8 cellular contexts compared by ENCODE assay signal in the genomic region with DNA sequence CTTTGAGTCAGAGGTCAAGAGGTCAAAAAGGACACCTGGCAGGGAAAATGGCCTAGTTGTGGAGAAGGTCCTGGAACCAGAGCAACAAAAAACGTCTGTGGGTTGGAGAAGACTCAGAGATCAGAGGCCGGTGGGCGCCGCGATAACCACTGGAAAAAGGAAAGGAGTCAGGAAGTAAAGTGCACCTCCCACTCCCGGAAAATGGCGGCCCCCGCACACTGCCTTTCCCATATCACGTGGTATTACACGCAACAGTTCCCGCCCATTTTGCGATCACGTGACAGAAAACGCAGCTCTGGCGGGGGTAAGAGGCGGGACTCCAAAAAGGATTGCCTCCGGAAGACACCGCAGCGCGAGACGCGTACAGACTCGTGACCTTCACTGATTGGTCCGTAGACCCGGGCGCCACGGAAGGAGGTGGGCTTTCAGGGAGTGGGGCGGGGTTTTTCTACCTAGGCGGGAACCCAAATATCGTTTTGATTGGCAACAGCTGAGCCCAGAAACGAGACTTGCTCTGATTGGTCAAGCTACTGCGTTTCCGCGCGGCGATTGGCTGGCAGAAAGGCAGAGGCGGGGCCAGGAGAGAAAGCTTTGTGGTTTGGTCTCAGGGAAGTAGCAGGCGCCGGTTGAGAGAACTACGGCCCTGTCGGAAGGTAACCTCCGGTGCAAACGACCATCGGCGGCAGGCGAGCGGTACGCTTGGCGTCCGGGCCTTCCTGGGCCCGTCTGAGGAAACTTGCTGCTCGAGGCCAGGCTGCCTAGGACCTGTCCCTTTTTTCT. TPM values are rescaled to one million over a fixed set of nuclear protein-coding genes. Genes with fewer than 3 reads are reported as not detected.
A peak's percentile ranks its signal among the peaks of the same experiment; 100 is the strongest.
DNase-seq lines count a peak whose midpoint lies in the region; ATAC-seq and TF ChIP-seq lines count a peak whose summit lies in the region.

Gene ACTMAP (minus strand): TSS at position 193 of the 780 bp plus-strand sequence. CDS start 674 bp downstream, outside the sequence.

- H3K4me1 Mint-ChIP-seq in activated naive CD4-positive, alpha-beta T cell treated with anti-CD3 and anti-CD28 coated beads, Interleukin-2, amount 10 ng/mL, durations not matched to agents 7 days and 5 days: peaks cover 50% of the 10 kb centered on the region

- TF ChIP-seq CTCF in HFF-Myc (IDR thresholded peaks at IDR 0.05; ENCODE audit: low read depth, low read length, missing control alignments) (no peak), gastroesophageal sphincter (IDR thresholded peaks at IDR 0.05) (no peak), neutrophil (IDR thresholded peaks at IDR 0.05) (peak; percentile 22)

- H3K27me3 Mint-ChIP-seq in activated naive CD4-positive, alpha-beta T cell treated with anti-CD3 and anti-CD28 coated beads, Interleukin-2, amount 10 ng/mL, durations not matched to agents 7 days and 5 days: no peaks in the 10 kb centered on the region

- WGBS in gastroesophageal sphincter (ENCODE audit: low coverage in 1 of 2), 2 donors: 0 to 1% methylated on average over 1 to 31 of the region's 52 CpGs

- TF ChIP-seq POLR2A in gastroesophageal sphincter (IDR thresholded peaks at IDR 0.05): peak; percentile 41 to 50

- DNase-seq in GM03348 (ENCODE audit: low spot score): peak; percentile 99
- peak; percentile 99 for DNase-seq in HFF-Myc (ENCODE audit: extremely low read depth, low read depth)
- DNase-seq in NAMALWA (ENCODE audit: low spot score): peak; percentile 100
- DNase-seq in SK-N-DZ (ENCODE audit: low spot score): peak; percentile 100
- DNase-seq in activated naive CD4-positive, alpha-beta T cell treated with anti-CD3 and anti-CD28 coated beads, Interleukin-2, amount 10 ng/mL, durations not matched to agents 7 days and 5 days: peak; percentile 100
- DNase-seq in superior temporal gyrus (ENCODE audit: extremely low spot score): peak; percentile 100

- H3K9me3 ChIP-seq in gastroesophageal sphincter (no peaks in the 10 kb centered on the region), neutrophil (no peaks in the 10 kb centered on the region)

- H3K36me3 ChIP-seq in gastroesophageal sphincter (peaks cover 0 to 4% of the 10 kb centered on the region in 2 donors), neutrophil (no peaks in the 10 kb centered on the region)

- no peaks in the 10 kb centered on the region for H3K9me3 Mint-ChIP-seq in activated naive CD4-positive, alpha-beta T cell treated with anti-CD3 and anti-CD28 coated beads, Interleukin-2, amount 10 ng/mL, durations not matched to agents 7 days and 5 days

- H3K4me3 Mint-ChIP-seq in activated naive CD4-positive, alpha-beta T cell treated with anti-CD3 and anti-CD28 coated beads, Interleukin-2, amount 10 ng/mL, durations not matched to agents 7 days and 5 days: peak within 1 kb of the TSS; percentile 100

- H3K4me1 ChIP-seq in gastroesophageal sphincter (peaks cover 0 to 53% (median 26%) of the 10 kb centered on the region in 3 donors), neutrophil (ENCODE audit: control insufficient read depth in 1 of 2, insufficient read depth in 1 of 2, low read depth in 1 of 2, low read length in 1 of 2) (peaks cover 45 to 63% of the 10 kb centered on the region in 2 experiments)

- no peak for TF ChIP-seq EP300 in gastroesophageal sphincter (IDR thresholded peaks at IDR 0.05)

- H3K27ac ChIP-seq in gastroesophageal sphincter: peak within 1 kb of the TSS; percentile 88 to 94 (median 90)
- peak within 1 kb of the TSS; percentile 91 for H3K27ac ChIP-seq in neutrophil

- H3K36me3 Mint-ChIP-seq in activated naive CD4-positive, alpha-beta T cell treated with anti-CD3 and anti-CD28 coated beads, Interleukin-2, amount 10 ng/mL, durations not matched to agents 7 days and 5 days: peaks cover 36% of the 10 kb centered on the region

- ATAC-seq in gastroesophageal sphincter: peak; percentile 96

- H3K27ac Mint-ChIP-seq in activated naive CD4-positive, alpha-beta T cell treated with anti-CD3 and anti-CD28 coated beads, Interleukin-2, amount 10 ng/mL, durations not matched to agents 7 days and 5 days: peak within 1 kb of the TSS; percentile 99

- no peaks in the 10 kb centered on the region for H3K27me3 ChIP-seq in gastroesophageal sphincter
- H3K27me3 ChIP-seq in neutrophil: no peaks in the 10 kb centered on the region

- H3K4me3 ChIP-seq in HFF-Myc (replicated peaks; ENCODE audit: low read depth, low read length) (peak within 1 kb of the TSS; percentile 95), gastroesophageal sphincter (peak within 1 kb of the TSS; percentile 68 to 74), neutrophil (ENCODE audit: low read depth in 1 of 2, low read length in 1 of 2) (peak within 1 kb of the TSS; percentile 81 to 91)

- CTCF ChIA-PET in activated naive CD4-positive, alpha-beta T cell treated with anti-CD3 and anti-CD28 coated beads, Interleukin-2, amount 10 ng/mL, durations not matched to agents 7 days and 5 days (lab: Charles Lee): interaction anchor here (0.8 to 4.1 kb wide), 5 partner anchors 27 to 69 kb away, joined by 3 to 23 read pairs (median 6); partner anchors contain the start of genes COQ8B, EGLN2, ITPKC and RAB4B

RNA-seq across cellular contexts. Expression of gene ACTMAP, which starts in this region (rescaled TPM):
- polyA plus RNA-seq in SK-N-DZ (2014; cell fraction: cytosol; rRNA removed): 1.7 and 1.8 TPM in 2 replicates
- 2.6 and 9.5 TPM in 2 replicates for polyA plus RNA-seq in SK-N-DZ (2014; cell fraction: nucleus; rRNA removed)
- total RNA-seq in gastroesophageal sphincter: 1 to 10 TPM in 3 of 4 donors, under 1 TPM in 1; 0.89 to 2.4 (median 2.0) TPM

Comparison
In these comparisons a context has a peak if more than half of its experiments do, and no peak if none do; other contexts are left out.
1. Peak in every context shown above with its lines: DNase-seq, ATAC-seq, H3K4me3 ChIP-seq and H3K27ac ChIP-seq.